ENCODE assay signal across 7 cellular contexts in the genomic region with DNA sequence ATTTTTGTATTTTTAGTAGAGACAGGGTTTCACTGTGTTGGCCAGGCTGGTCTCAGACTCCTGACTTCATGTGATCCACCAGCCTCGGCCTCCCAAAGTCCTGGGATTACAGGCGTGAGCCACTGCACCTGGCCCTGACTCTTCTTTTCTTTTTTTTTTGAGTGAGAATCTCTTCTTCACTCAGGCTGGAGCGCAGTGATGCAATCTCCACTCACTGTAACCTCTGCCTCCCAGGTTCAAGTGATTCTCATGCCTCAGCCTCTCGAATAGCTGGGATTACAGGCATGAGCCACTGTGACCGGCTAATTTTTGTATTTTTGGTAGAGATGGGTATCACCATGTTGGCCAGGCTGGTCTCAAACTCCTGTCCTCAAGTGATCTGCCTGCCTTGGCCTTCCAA.
DNase-seq lines count a peak whose midpoint lies in the region; ATAC-seq, FAIRE-seq and TF ChIP-seq lines count a peak whose summit lies in the region.
"Not testable (repeated sequence)": the region's sequence is repeated elsewhere in the genome, so short reads cannot be mapped to it uniquely, and the experiment has no call there.

No MANE protein-coding gene starts in this region.

- DNase-seq in EH (ENCODE audit: low read depth) (peak; percentile 9), endodermal cell (peak; percentile 30), trophoblast cell (peak; percentile 72 to 73)
- not testable (repeated sequence) for DNase-seq in IMR-90; WERI-Rb-1; astrocyte (ENCODE audit: low read depth)

- not testable (repeated sequence) for TF ChIP-seq CTCF in IMR-90 (conservative IDR thresholded peaks at IDR 0.05; ENCODE audit: low read depth, low read length); WERI-Rb-1 (IDR thresholded peaks at IDR 0.05; ENCODE audit: low read depth, low read length); astrocyte (IDR thresholded peaks at IDR 0.05; ENCODE audit: insufficient read depth, low read depth, low read length); endodermal cell (conservative IDR thresholded peaks at IDR 0.05)

- H3K9ac ChIP-seq in HUES48 (ENCODE audit: low read depth, low read length); IMR-90 (ENCODE audit: low read depth, low read length); astrocyte (ENCODE audit: low read length); endodermal cell (ENCODE audit: extremely low read depth, low read length, poor library complexity, severe bottlenecking); trophoblast cell (ENCODE audit: low read length): not testable (repeated sequence)

- H3K27me3 ChIP-seq in HUES48 (ENCODE audit: control insufficient read depth, insufficient read depth, low read length); IMR-90 (ENCODE audit: control insufficient read depth, insufficient read depth, low read length); WERI-Rb-1 (ENCODE audit: insufficient read depth, low read depth, severe bottlenecking); astrocyte (ENCODE audit: insufficient read depth, low read length); endodermal cell (ENCODE audit: control insufficient read depth, insufficient read depth, low read length, poor library complexity, severe bottlenecking); trophoblast cell (ENCODE audit: insufficient read depth, low read length): not testable (repeated sequence)

- not testable (repeated sequence) for H3K4me3 Mint-ChIP-seq in astrocyte (ENCODE audit: unreplicated experiment); endodermal cell

- peak overlapping the region; percentile 87 for H3K27ac Mint-ChIP-seq in astrocyte (ENCODE audit: unreplicated experiment)
- H3K27ac Mint-ChIP-seq in endodermal cell: not testable (repeated sequence)

- H4K12ac ChIP-seq in trophoblast cell (ENCODE audit: low read depth, low read length): not testable (repeated sequence)

- H3K18ac ChIP-seq in IMR-90 (ENCODE audit: low read depth, low read length); trophoblast cell (ENCODE audit: low read length): not testable (repeated sequence)

- H3K4me3 ChIP-seq in HUES48 (ENCODE audit: low read depth, low read length); IMR-90 (ENCODE audit: insufficient read depth, low read depth, low read length); WERI-Rb-1 (ENCODE audit: low read depth, low read length); astrocyte (ENCODE audit: insufficient read depth, low read depth, low read length); endodermal cell (ENCODE audit: low read length); trophoblast cell (ENCODE audit: low read depth, low read length): not testable (repeated sequence)

- H4K20me1 ChIP-seq in IMR-90 (ENCODE audit: insufficient read depth, low read length); astrocyte (ENCODE audit: insufficient read depth, low read length): not testable (repeated sequence)

- intact Hi-C loops in IMR-90 (cut with micrococcal nuclease): not testable (repeated sequence)

- H3K4me2 ChIP-seq in IMR-90 (ENCODE audit: low read depth, low read length); astrocyte (ENCODE audit: low read length); trophoblast cell (ENCODE audit: low read length): not testable (repeated sequence)

- H3K36me3 Mint-ChIP-seq in astrocyte (ENCODE audit: low read depth, unreplicated experiment); endodermal cell (ENCODE audit: low read depth): not testable (repeated sequence)

- not testable (repeated sequence) for H3K27me3 Mint-ChIP-seq in astrocyte (ENCODE audit: low read depth, unreplicated experiment); endodermal cell (ENCODE audit: insufficient read depth)

- not testable (repeated sequence) for H2AFZ ChIP-seq in IMR-90 (replicated peaks; ENCODE audit: low read length, poor library complexity); astrocyte (ENCODE audit: low read depth, low read length); trophoblast cell (ENCODE audit: insufficient read depth, low read length, poor library complexity)

- H2AK5ac ChIP-seq in IMR-90 (ENCODE audit: low read depth, low read length); trophoblast cell (ENCODE audit: low read length): not testable (repeated sequence)

- H2BK12ac ChIP-seq in trophoblast cell (ENCODE audit: low read length): not testable (repeated sequence)

- not testable (repeated sequence) for H2BK15ac ChIP-seq in IMR-90 (ENCODE audit: low read depth, low read length)

- H3K9me1 ChIP-seq in IMR-90 (ENCODE audit: insufficient read depth, low read length): not testable (repeated sequence)

- H4K5ac ChIP-seq in IMR-90 (ENCODE audit: low read depth, low read length): not testable (repeated sequence)

- not testable (repeated sequence) for H3K14ac ChIP-seq in IMR-90 (replicated peaks; ENCODE audit: low read depth, low read length); trophoblast cell (ENCODE audit: low read length)

- in situ Hi-C loops in IMR-90 (cut with MboI; ENCODE audit: low sequenced_read_pairs): not testable (repeated sequence)

- H3K27ac ChIP-seq in HUES48 (ENCODE audit: low read depth, low read length) (peak overlapping the region; percentile 93), WERI-Rb-1 (peak overlapping the region; percentile 60; the same call in 1 of the 2 replicates), endodermal cell (ENCODE audit: low read depth, low read length) (peak overlapping the region; percentile 91)
- H3K27ac ChIP-seq in IMR-90 (ENCODE audit: insufficient read depth, low read length); astrocyte (ENCODE audit: low read depth, low read length); trophoblast cell (ENCODE audit: low read depth, low read length): not testable (repeated sequence)

- H3K4me1 Mint-ChIP-seq in astrocyte (ENCODE audit: low read depth, unreplicated experiment) (peaks cover 49% of the 10 kb centered on the region), endodermal cell (peaks cover 17% of the 10 kb centered on the region)

- BruUV-seq in IMR-90 (replicated peaks; lab: Mats Ljungman, UMichigan): not testable (repeated sequence)

- TF ChIP-seq RAD21 in IMR-90 (IDR thresholded peaks at IDR 0.05; ENCODE audit: low read length): not testable (repeated sequence)

- not testable (repeated sequence) for H2BK5ac ChIP-seq in IMR-90 (ENCODE audit: low read depth, low read length, poor library complexity, severe bottlenecking); trophoblast cell (ENCODE audit: low read depth, low read length, poor library complexity)

- H4K8ac ChIP-seq in IMR-90 (ENCODE audit: low read depth in 2 of 2, low read length in 2 of 2); trophoblast cell (ENCODE audit: low read depth, low read length): not testable (repeated sequence)

- not testable (repeated sequence) for H3K9me3 Mint-ChIP-seq in astrocyte (ENCODE audit: unreplicated experiment); endodermal cell

- not testable (repeated sequence) for H3K23ac ChIP-seq in IMR-90 (ENCODE audit: low read depth, low read length); trophoblast cell (ENCODE audit: low read length)

- CTCF ChIA-PET in IMR-90 (lab: Yijun Ruan, JAX): not testable (repeated sequence)

- not testable (repeated sequence) for ATAC-seq in IMR-90 (ENCODE audit: low read depth)

- H3K36me3 ChIP-seq in HUES48 (ENCODE audit: control insufficient read depth, insufficient read depth, low read length); IMR-90 (ENCODE audit: control insufficient read depth, insufficient read depth, low read length); WERI-Rb-1; astrocyte (ENCODE audit: insufficient read depth, low read length); endodermal cell (ENCODE audit: control insufficient read depth, insufficient read depth, low read length); trophoblast cell (ENCODE audit: control insufficient read depth in 1 of 2, insufficient read depth in 2 of 2, low read length in 2 of 2): not testable (repeated sequence)

- not testable (repeated sequence) for H3K79me2 ChIP-seq in astrocyte (ENCODE audit: insufficient read depth, low read length); trophoblast cell (ENCODE audit: control insufficient read depth, insufficient read depth, low read length, poor library complexity)

- not testable (repeated sequence) for H3K56ac ChIP-seq in IMR-90 (ENCODE audit: extremely low read depth, insufficient read depth, low read length)

- peaks cover 43% of the 10 kb centered on the region for H3K4me1 ChIP-seq in HUES48 (ENCODE audit: control insufficient read depth, insufficient read depth, low read length)
- H3K4me1 ChIP-seq in IMR-90 (ENCODE audit: control insufficient read depth, insufficient read depth, low read length): peaks cover 11% of the 10 kb centered on the region
- peaks cover 28% of the 10 kb centered on the region for H3K4me1 ChIP-seq in astrocyte (ENCODE audit: insufficient read depth, low read length)
- H3K4me1 ChIP-seq in endodermal cell (ENCODE audit: control insufficient read depth, insufficient read depth, low read length): not testable (repeated sequence)
- peaks cover 13 to 15% of the 10 kb centered on the region in 2 experiments for H3K4me1 ChIP-seq in trophoblast cell (ENCODE audit: control insufficient read depth in 1 of 2, insufficient read depth in 2 of 2, low read length in 2 of 2)

- H3K9me3 ChIP-seq in HUES48 (ENCODE audit: control insufficient read depth, insufficient read depth, low read length); IMR-90 (ENCODE audit: control insufficient read depth, insufficient read depth, low read length); WERI-Rb-1 (ENCODE audit: severe bottlenecking); astrocyte (ENCODE audit: insufficient read depth, low read depth, low read length); endodermal cell (ENCODE audit: control insufficient read depth, low read length); trophoblast cell (ENCODE audit: insufficient read depth, low read depth, low read length): not testable (repeated sequence)

- dilution Hi-C loops in IMR-90 (cut with HindIII; ENCODE audit: low sequenced_read_pairs, unreplicated experiment): not testable (repeated sequence)

- not testable (repeated sequence) for H2BK20ac ChIP-seq in IMR-90 (ENCODE audit: low read depth, low read length)

- H2AK9ac ChIP-seq in IMR-90 (replicated peaks; ENCODE audit: low read depth, low read length, poor library complexity): not testable (repeated sequence)

- H3K79me1 ChIP-seq in IMR-90 (ENCODE audit: low read depth in 1 of 2, low read length in 2 of 2): peaks cover 0 to 12% of the 10 kb centered on the region in 2 experiments; a peak in 2 of 4 replicates
- not testable (repeated sequence) for H3K79me1 ChIP-seq in trophoblast cell (ENCODE audit: low read length)

- WGBS in IMR-90 (ENCODE audit: extremely low coverage in 2 of 2, insufficient read length in 1 of 2), 2 experiments: 100% methylated on average over 1 of the region's 5 CpGs; no CpG with 5 or more reads in 1 of the 2 experiments
- WGBS in endodermal cell (ENCODE audit: insufficient coverage in 1 of 2, insufficient read length in 1 of 2), 2 experiments: 95 to 96% methylated on average over 4 to 5 of the region's 5 CpGs
- no CpG with 5 or more reads among the region's 5 CpGs for WGBS in trophoblast cell (ENCODE audit: extremely low coverage, insufficient coverage, insufficient read length)

- H2BK120ac ChIP-seq in IMR-90 (ENCODE audit: low read depth, low read length): 0 out of 2 replicates have a peak overlapping the region, but pooled peaks have one; percentile 35
- not testable (repeated sequence) for H2BK120ac ChIP-seq in trophoblast cell (ENCODE audit: insufficient read depth, low read length, poor library complexity)

- 0 out of 2 replicates have a peak overlapping the region, but pooled peaks have one; percentile 3 for H3K4ac ChIP-seq in IMR-90 (ENCODE audit: low read depth, low read length)
- not testable (repeated sequence) for H3K4ac ChIP-seq in trophoblast cell (ENCODE audit: low read depth, low read length)

- POLR2A ChIA-PET in IMR-90 (lab: Charles Lee; ENCODE audit: unreplicated experiment): not testable (repeated sequence)

- not testable (repeated sequence) for FAIRE-seq in astrocyte (lab: Jason Lieb, UNC)

- not testable (repeated sequence) for TF ChIP-seq POLR2A in IMR-90 (IDR thresholded peaks at IDR 0.05; ENCODE audit: low read depth, low read length)

- not testable (repeated sequence) for H4K91ac ChIP-seq in IMR-90 (ENCODE audit: insufficient read depth, low read depth, low read length); trophoblast cell (ENCODE audit: low read depth, low read length)
